ENCODE assay signal across 11 cellular contexts in genomic region chr3:32366638-32367368, GRCh38. TPM values are rescaled to one million over a fixed set of nuclear protein-coding genes. Genes with fewer than 3 reads are reported as not detected.
DNase-seq lines count a peak whose midpoint lies in the region; ATAC-seq and TF ChIP-seq lines count a peak whose summit lies in the region.
"Had no signal": no experiment of that assay in that cellular context is flagged by ENCODE, and none has a peak within 500 bp of the region (broad histone marks: within the 10 kb centered on the region; RNA-seq: fewer than 3 reads in every experiment).

No MANE protein-coding gene starts in this region.

- no peaks in the 10 kb centered on the region for H3K27me3 Mint-ChIP-seq in Caco-2 (ENCODE audit: insufficient read depth, unreplicated experiment)
- H3K27me3 Mint-ChIP-seq: activated naive CD4-positive, alpha-beta T cell treated with anti-CD3 and anti-CD28 coated beads, Interleukin-2, amount 10 ng/mL, durations not matched to agents 7 days and 5 days had no signal

- H3K27me3 ChIP-seq in Caco-2 (replicated peaks; ENCODE audit: control insufficient read depth, insufficient read depth, low read length), result no peaks in the 10 kb centered on the region

- H3K4me3 Mint-ChIP-seq in Caco-2 (ENCODE audit: unreplicated experiment), result no peak overlapping the region
- H3K4me3 Mint-ChIP-seq: activated naive CD4-positive, alpha-beta T cell treated with anti-CD3 and anti-CD28 coated beads, Interleukin-2, amount 10 ng/mL, durations not matched to agents 7 days and 5 days had no signal

- H3K9me3 Mint-ChIP-seq in Caco-2 (ENCODE audit: unreplicated experiment), result no peaks in the 10 kb centered on the region
- H3K9me3 Mint-ChIP-seq: activated naive CD4-positive, alpha-beta T cell treated with anti-CD3 and anti-CD28 coated beads, Interleukin-2, amount 10 ng/mL, durations not matched to agents 7 days and 5 days had no signal

- peak overlapping the region; percentile 67 for H3K27ac Mint-ChIP-seq in Caco-2 (ENCODE audit: unreplicated experiment)
- H3K27ac Mint-ChIP-seq: activated naive CD4-positive, alpha-beta T cell treated with anti-CD3 and anti-CD28 coated beads, Interleukin-2, amount 10 ng/mL, durations not matched to agents 7 days and 5 days had no signal

- H3K4me1 ChIP-seq in Caco-2, result peaks cover 19% of the 10 kb centered on the region

- peak; percentile 53 for ATAC-seq in GM19468 (IDR thresholded peaks at IDR 0.05; ENCODE audit: extremely low read depth, unreplicated experiment)
- ATAC-seq in HG03565 (IDR thresholded peaks at IDR 0.05; ENCODE audit: unreplicated experiment), result peak; percentile 49
- no peak for ATAC-seq in GM18873 (IDR thresholded peaks at IDR 0.05; ENCODE audit: low FRiP score, unreplicated experiment)
- ATAC-seq in GM18517 (IDR thresholded peaks at IDR 0.05; ENCODE audit: unreplicated experiment), result no peak

- H3K4me3 ChIP-seq in Caco-2 (ENCODE audit: low read depth, low read length) (no peak overlapping the region), fibroblast of pulmonary artery (replicated peaks; ENCODE audit: low read depth, low read length) (no peak overlapping the region)

- POLR2A ChIA-PET in Caco-2 (lab: Charles Lee), result no interaction called here

- H3K4me1 Mint-ChIP-seq in Caco-2 (ENCODE audit: low read depth, unreplicated experiment), result peaks cover 18% of the 10 kb centered on the region

- intact Hi-C loops in Caco-2 (cut with micrococcal nuclease; ENCODE audit: unreplicated experiment), result no loop called here

- H3K9me3 ChIP-seq in Caco-2, result no peaks in the 10 kb centered on the region

- peaks cover 2% of the 10 kb centered on the region; the same call in 1 of the 2 replicates for H3K36me3 ChIP-seq in Caco-2 (ENCODE audit: control insufficient read depth, insufficient read depth, low read length)

- DNase-seq in Caco-2 (no peak), fibroblast of pulmonary artery (ENCODE audit: low read depth) (peak; percentile 19), OCI-M2 (lab: John Stamatoyannopoulos, UW; ENCODE audit: unreplicated experiment) (no peak)
- no peak for DNase-seq in stimulated activated CD4-positive, alpha-beta T cell treated with anti-CD3 and anti-CD28 coated beads, Interleukin-12 subunit alpha, Interleukin-12 subunit beta, amount 100 ng/mL, for 4 hours
- DNase-seq: activated CD4-positive, CD25-positive, alpha-beta regulatory T cell; activated naive CD4-positive, alpha-beta T cell treated with anti-CD3 and anti-CD28 coated beads, Interleukin-2, amount 10 ng/mL, durations not matched to agents 7 days and 5 days; NCI-H1105 had no signal

- CTCF ChIA-PET in Caco-2 (lab: Charles Lee), result no interaction called here

- no peak for TF ChIP-seq CTCF in Caco-2 (IDR thresholded peaks at IDR 0.05; ENCODE audit: insufficient read depth in 1 of 2, low read depth in 1 of 2, low read length in 1 of 2, severe bottlenecking in 1 of 2, unreplicated experiment in 1 of 2)
- no peak for TF ChIP-seq CTCF in fibroblast of pulmonary artery (IDR thresholded peaks at IDR 0.05; ENCODE audit: low read length, missing control alignments)

- no TSS peak for BruUV-seq in Caco-2 (replicated peaks; lab: Mats Ljungman, UMichigan)

- peaks cover 36% of the 10 kb centered on the region for H3K36me3 Mint-ChIP-seq in Caco-2 (ENCODE audit: insufficient read depth, unreplicated experiment)
- H3K36me3 Mint-ChIP-seq: activated naive CD4-positive, alpha-beta T cell treated with anti-CD3 and anti-CD28 coated beads, Interleukin-2, amount 10 ng/mL, durations not matched to agents 7 days and 5 days had no signal

RNA-seq across cellular contexts. Expression of gene CMTM7, which starts 24.9 kb away (rescaled TPM):
- total RNA-seq in Caco-2 (2022), result 27.0 and 37.8 TPM in 2 replicates

Comparison
In these comparisons a context has a peak if more than half of its experiments do, and no peak if none do; other contexts are left out.
1. ATAC-seq: peak in GM19468 (single experiment) and HG03565 (single experiment); none in GM18873 (single experiment) and GM18517 (single experiment).